Comparison of ENCODE assay signal across 17 cellular contexts in genomic region chr10:109187677-109188076, GRCh38.
DNase-seq lines count a peak whose midpoint lies in the region; ATAC-seq and TF ChIP-seq lines count a peak whose summit lies in the region.
"Had no signal": no experiment of that assay in that cellular context is flagged by ENCODE, and none has a peak within 500 bp of the region (broad histone marks: within the 10 kb centered on the region; RNA-seq: fewer than 3 reads in every experiment).

No MANE protein-coding gene starts in this region.

- in situ Hi-C loops in IMR-90 (cut with MboI; ENCODE audit: low sequenced_read_pairs) = no loop called here

- peak overlapping the region; percentile 69; the same call in 1 of the 2 replicates for H4K91ac ChIP-seq in IMR-90 (ENCODE audit: insufficient read depth, low read depth, low read length)

- no peak overlapping the region for H2BK15ac ChIP-seq in IMR-90 (ENCODE audit: low read depth, low read length)

- H2BK20ac ChIP-seq in IMR-90 (ENCODE audit: low read depth, low read length) = peak overlapping the region; percentile 83

- dilution Hi-C loops in IMR-90 (cut with HindIII; ENCODE audit: low sequenced_read_pairs, unreplicated experiment) = no loop called here

- intact Hi-C loops in IMR-90 (cut with micrococcal nuclease) = no loop called here

- peak overlapping the region in 1 of 2 experiments; percentile 69; a peak in 2 of 4 replicates for H4K8ac ChIP-seq in IMR-90 (ENCODE audit: low read depth in 2 of 2, low read length in 2 of 2)

- ATAC-seq in IMR-90 (ENCODE audit: low read depth) = peak; percentile 99
- ATAC-seq: CD8-positive, alpha-beta T cell had no signal

- H3K4me1 ChIP-seq in IMR-90 (ENCODE audit: control insufficient read depth, insufficient read depth, low read length) = peaks cover 6% of the 10 kb centered on the region
- H3K4me1 ChIP-seq: Caco-2 had no signal

- H2AK5ac ChIP-seq in IMR-90 (ENCODE audit: low read depth, low read length) = no peak overlapping the region

- H3K9me3 ChIP-seq in IMR-90 (ENCODE audit: control insufficient read depth, insufficient read depth, low read length) = peaks cover 10% of the 10 kb centered on the region; the same call in 1 of the 2 replicates
- H3K9me3 ChIP-seq: SK-N-SH had no signal

- peaks cover 8% of the 10 kb centered on the region for H3K9me1 ChIP-seq in IMR-90 (ENCODE audit: insufficient read depth, low read length)

- no peaks in the 10 kb centered on the region for H4K20me1 ChIP-seq in IMR-90 (ENCODE audit: insufficient read depth, low read length)

- no CpG with 5 or more reads among the region's 2 CpGs for WGBS in IMR-90 (ENCODE audit: extremely low coverage in 2 of 2, insufficient read length in 1 of 2), 2 experiments

- H3K56ac ChIP-seq in IMR-90 (ENCODE audit: extremely low read depth, insufficient read depth, low read length) = no peak overlapping the region

- peak; percentile 55 for DNase-seq in AG08396 (ENCODE audit: low spot score)
- DNase-seq in IMR-90 = peak; percentile 96
- peak; percentile 0 for DNase-seq in fibroblast of the conjunctiva (ENCODE audit: low read depth)
- DNase-seq in non-pigmented ciliary epithelial cell (ENCODE audit: low read depth) = peak; percentile 27
- no peak for DNase-seq in NCI-H1105 (lab: John Stamatoyannopoulos, UW)
- DNase-seq in mesenteric fat pad (ENCODE audit: low spot score) = no peak
- no peak for DNase-seq in NCI-H2171 treated with DMSO at 0.1 percent for 48 hours (lab: John Stamatoyannopoulos, UW)
- DNase-seq: C1 segment of cervical spinal cord; Caco-2; CD8-positive, alpha-beta T cell; NCI-H1092 treated with DMSO at 0.1 percent for 48 hours; NCI-H1436 treated with DMSO at 0.1 percent for 48 hours; NCI-H187 treated with DMSO at 0.1 percent for 48 hours; NCI-H524; NCI-H774; SK-N-SH; SW 1271 had no signal

- H2BK5ac ChIP-seq in IMR-90 (ENCODE audit: low read depth, low read length, poor library complexity, severe bottlenecking) = peak overlapping the region; percentile 75

- peak overlapping the region; percentile 85 for H2BK120ac ChIP-seq in IMR-90 (ENCODE audit: low read depth, low read length)

- no peak overlapping the region for H3K14ac ChIP-seq in IMR-90 (replicated peaks; ENCODE audit: low read depth, low read length)

- H3K36me3 ChIP-seq in IMR-90 (ENCODE audit: control insufficient read depth, insufficient read depth, low read length) = no peaks in the 10 kb centered on the region

- H3K23ac ChIP-seq in IMR-90 (ENCODE audit: low read depth, low read length) = no peak overlapping the region

- H3K4me3 ChIP-seq in IMR-90 (ENCODE audit: insufficient read depth, low read depth, low read length) = no peak overlapping the region

- no TSS peak for BruUV-seq in IMR-90 (replicated peaks; lab: Mats Ljungman, UMichigan)

- TF ChIP-seq CTCF in IMR-90 (conservative IDR thresholded peaks at IDR 0.05; ENCODE audit: low read depth, low read length) = no peak

- CTCF ChIA-PET in IMR-90 (lab: Yijun Ruan, JAX) = no interaction called here

- no peak overlapping the region for H3K9ac ChIP-seq in IMR-90 (ENCODE audit: low read depth, low read length)
- H3K9ac ChIP-seq: SK-N-SH had no signal

- no peak for TF ChIP-seq RAD21 in IMR-90 (IDR thresholded peaks at IDR 0.05; ENCODE audit: low read length)

- H3K4ac ChIP-seq in IMR-90 (ENCODE audit: low read depth, low read length) = peak overlapping the region; percentile 82; the same call in 1 of the 2 replicates

- no peak overlapping the region for H2AK9ac ChIP-seq in IMR-90 (replicated peaks; ENCODE audit: low read depth, low read length, poor library complexity)

- H3K18ac ChIP-seq in IMR-90 (ENCODE audit: low read depth, low read length) = no peak overlapping the region

- no peak overlapping the region for H4K5ac ChIP-seq in IMR-90 (ENCODE audit: low read depth, low read length)

- H3K79me1 ChIP-seq in IMR-90 (ENCODE audit: low read depth in 1 of 2, low read length in 2 of 2) = no peaks in the 10 kb centered on the region

- POLR2A ChIA-PET in IMR-90 (lab: Charles Lee; ENCODE audit: unreplicated experiment) = no interaction called here

- H2AFZ ChIP-seq in IMR-90 (replicated peaks; ENCODE audit: low read length, poor library complexity) = no peak overlapping the region

- no peak for TF ChIP-seq POLR2A in IMR-90 (IDR thresholded peaks at IDR 0.05; ENCODE audit: low read depth, low read length)

- H3K4me2 ChIP-seq in IMR-90 (ENCODE audit: low read depth, low read length) = no peak overlapping the region
- H3K4me2 ChIP-seq: SK-N-SH had no signal

- no peaks in the 10 kb centered on the region for H3K27me3 ChIP-seq in IMR-90 (ENCODE audit: control insufficient read depth, insufficient read depth, low read length)

- peak overlapping the region; percentile 48; the same call in 1 of the 2 replicates for H3K27ac ChIP-seq in IMR-90 (ENCODE audit: insufficient read depth, low read length)

TF ChIP-seq in IMR-90, 13 proteins besides CTCF, POLR2A, EP300 and RAD21:
- TF ChIP-seq ELK1 (IDR thresholded peaks at IDR 0.05; ENCODE audit: borderline replicate concordance, low read depth, low read length) = no peak
- no peak for TF ChIP-seq NFE2L2 (IDR thresholded peaks at IDR 0.05; ENCODE audit: low read depth, low read length)
- no peak for TF ChIP-seq MAFK (IDR thresholded peaks at IDR 0.05; ENCODE audit: low read depth, low read length)
- TF ChIP-seq FOS (IDR thresholded peaks at IDR 0.05; ENCODE audit: low read depth, low read length) = peak; percentile 69
- no peak for TF ChIP-seq RCOR1 (IDR thresholded peaks at IDR 0.05; ENCODE audit: insufficient replicate concordance, low read length)
- TF ChIP-seq USF2 (IDR thresholded peaks at IDR 0.05; ENCODE audit: low read depth, low read length) = no peak
- peak; percentile 26; the same call in 1 of the 2 replicates for TF ChIP-seq CEBPB (IDR thresholded peaks at IDR 0.05; ENCODE audit: low read depth, low read length)
- no peak for TF ChIP-seq MXI1 (IDR thresholded peaks at IDR 0.05; ENCODE audit: borderline replicate concordance, low read depth, low read length)
- no peak for TF ChIP-seq MAZ (IDR thresholded peaks at IDR 0.05; ENCODE audit: borderline replicate concordance, low read depth, low read length)
- TF ChIP-seq CHD1 (IDR thresholded peaks at IDR 0.05; ENCODE audit: low read depth, low read length) = no peak
- TF ChIP-seq SMC3 (IDR thresholded peaks at IDR 0.05; ENCODE audit: low read depth, low read length) = no peak
- no peak for TF ChIP-seq BHLHE40 (IDR thresholded peaks at IDR 0.05; ENCODE audit: low read depth, low read length)
- no peak for TF ChIP-seq RFX5 (IDR thresholded peaks at IDR 0.05; ENCODE audit: low read depth, low read length)

Comparison
In these comparisons a context has a peak if more than half of its experiments do, and no peak if none do; other contexts are left out.
1. DNase-seq: peak in AG08396 (single experiment), IMR-90 (single experiment), fibroblast of the conjunctiva (single experiment) and non-pigmented ciliary epithelial cell (single experiment); none in NCI-H1105 (single experiment), mesenteric fat pad (single experiment) and NCI-H2171 treated with DMSO at 0.1 percent for 48 hours (single experiment).